Comparison of ENCODE assay signal across 1 cellular context in genomic region chr6:161948462-161948861, GRCh38.
TF ChIP-seq lines count a peak whose summit lies in the region.

No MANE protein-coding gene starts in this region.

TF ChIP-seq in H1, 55 proteins besides CTCF, POLR2A, EP300 and RAD21:
- no peak for TF ChIP-seq KDM4A (IDR thresholded peaks at IDR 0.05; ENCODE audit: low read depth, low read length, severe bottlenecking)
- no peak for TF ChIP-seq SAP30 (IDR thresholded peaks at IDR 0.05; ENCODE audit: insufficient read depth, insufficient replicate concordance, low read length)
- TF ChIP-seq TAF1 (IDR thresholded peaks at IDR 0.05; ENCODE audit: low read depth, low read length), result no peak
- TF ChIP-seq SP1 (IDR thresholded peaks at IDR 0.05; ENCODE audit: low read depth, low read length), result no peak
- no peak for TF ChIP-seq CTBP2 (IDR thresholded peaks at IDR 0.05; ENCODE audit: borderline replicate concordance, insufficient read depth, insufficient read length, low read length)
- no peak for TF ChIP-seq SRF (IDR thresholded peaks at IDR 0.05; ENCODE audit: low read depth, low read length)
- TF ChIP-seq JUND (IDR thresholded peaks at IDR 0.05; ENCODE audit: low read length), result no peak
- TF ChIP-seq HDAC6 (IDR thresholded peaks at IDR 0.05; ENCODE audit: low read depth, low read length), result no peak
